1 cellular context compared by ENCODE assay signal in genomic region chr4:30837131-30837539, GRCh38.
TF ChIP-seq lines count a peak whose summit lies in the region.

No MANE protein-coding gene starts in this region.

TF ChIP-seq in GM23338, 12 proteins besides CTCF, POLR2A, EP300 and RAD21:
- TF ChIP-seq, protein P1, sequence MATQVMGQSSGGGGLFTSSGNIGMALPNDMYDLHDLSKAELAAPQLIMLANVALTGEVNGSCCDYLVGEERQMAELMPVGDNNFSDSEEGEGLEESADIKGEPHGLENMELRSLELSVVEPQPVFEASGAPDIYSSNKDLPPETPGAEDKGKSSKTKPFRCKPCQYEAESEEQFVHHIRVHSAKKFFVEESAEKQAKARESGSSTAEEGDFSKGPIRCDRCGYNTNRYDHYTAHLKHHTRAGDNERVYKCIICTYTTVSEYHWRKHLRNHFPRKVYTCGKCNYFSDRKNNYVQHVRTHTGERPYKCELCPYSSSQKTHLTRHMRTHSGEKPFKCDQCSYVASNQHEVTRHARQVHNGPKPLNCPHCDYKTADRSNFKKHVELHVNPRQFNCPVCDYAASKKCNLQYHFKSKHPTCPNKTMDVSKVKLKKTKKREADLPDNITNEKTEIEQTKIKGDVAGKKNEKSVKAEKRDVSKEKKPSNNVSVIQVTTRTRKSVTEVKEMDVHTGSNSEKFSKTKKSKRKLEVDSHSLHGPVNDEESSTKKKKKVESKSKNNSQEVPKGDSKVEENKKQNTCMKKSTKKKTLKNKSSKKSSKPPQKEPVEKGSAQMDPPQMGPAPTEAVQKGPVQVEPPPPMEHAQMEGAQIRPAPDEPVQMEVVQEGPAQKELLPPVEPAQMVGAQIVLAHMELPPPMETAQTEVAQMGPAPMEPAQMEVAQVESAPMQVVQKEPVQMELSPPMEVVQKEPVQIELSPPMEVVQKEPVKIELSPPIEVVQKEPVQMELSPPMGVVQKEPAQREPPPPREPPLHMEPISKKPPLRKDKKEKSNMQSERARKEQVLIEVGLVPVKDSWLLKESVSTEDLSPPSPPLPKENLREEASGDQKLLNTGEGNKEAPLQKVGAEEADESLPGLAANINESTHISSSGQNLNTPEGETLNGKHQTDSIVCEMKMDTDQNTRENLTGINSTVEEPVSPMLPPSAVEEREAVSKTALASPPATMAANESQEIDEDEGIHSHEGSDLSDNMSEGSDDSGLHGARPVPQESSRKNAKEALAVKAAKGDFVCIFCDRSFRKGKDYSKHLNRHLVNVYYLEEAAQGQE (IDR thresholded peaks at IDR 0.05; ENCODE audit: unreplicated experiment): no peak
- TF ChIP-seq CREB1 (CRISPR knock-in tag; IDR thresholded peaks at IDR 0.05; ENCODE audit: low read depth): no peak
- TF ChIP-seq ZNF462 (CRISPR knock-in tag; IDR thresholded peaks at IDR 0.05): no peak
- TF ChIP-seq EZH2 (IDR thresholded peaks at IDR 0.05; ENCODE audit: low read depth, unreplicated experiment): no peak
- no peak for TF ChIP-seq EZH2phosphoT487 (IDR thresholded peaks at IDR 0.05; ENCODE audit: unreplicated experiment)
- TF ChIP-seq ZNF331 (CRISPR knock-in tag; IDR thresholded peaks at IDR 0.05; ENCODE audit: low read depth): no peak
- no peak for TF ChIP-seq POLR2AphosphoS5 (IDR thresholded peaks at IDR 0.05; ENCODE audit: low read depth)
